In genomic region chr6:93745306-93745705, GRCh38 we compare ENCODE assay signal across 33 cellular contexts.
DNase-seq lines count a peak whose midpoint lies in the region; ATAC-seq, FAIRE-seq and TF ChIP-seq lines count a peak whose summit lies in the region.
"Had no signal": no experiment of that assay in that cellular context is flagged by ENCODE, and none has a peak within 500 bp of the region (broad histone marks: within the 10 kb centered on the region; RNA-seq: fewer than 3 reads in every experiment).

No MANE protein-coding gene starts in this region.

- CTCF ChIA-PET in A549 (lab: Yijun Ruan, JAX) (no interaction called here), IMR-90 (lab: Yijun Ruan, JAX) (no interaction called here), K562 (lab: Yijun Ruan, JAX; ENCODE audit: low intra/inter-chr PET ratio) (no interaction called here)

- no peaks in the 10 kb centered on the region for H3K27me3 ChIP-seq in IMR-90 (ENCODE audit: control insufficient read depth, insufficient read depth, low read length)
- no peaks in the 10 kb centered on the region for H3K27me3 ChIP-seq in K562 (ENCODE audit: control insufficient read depth in 2 of 2, insufficient read depth in 2 of 2, low read length in 2 of 2)
- H3K27me3 ChIP-seq: BE2C; BLaER1; BLaER1 treated with 17β-estradiol and CSF1 and Interleukin-3, amounts not matched to agents 10 nM and 100 nM had no signal

- no peak overlapping the region for H4K8ac ChIP-seq in IMR-90 (ENCODE audit: low read depth in 2 of 2, low read length in 2 of 2)

- H3K79me1 ChIP-seq in IMR-90 (ENCODE audit: low read depth in 1 of 2, low read length in 2 of 2), result no peaks in the 10 kb centered on the region

- no peak for DNase-seq in A549 (ENCODE audit: low read depth in 1 of 2, low spot score in 1 of 2)
- no peak for DNase-seq in IMR-90
- no peak for DNase-seq in K562 (ENCODE audit: extremely low read depth in 1 of 4, low spot score in 3 of 4)
- no peak for DNase-seq in superior temporal gyrus (ENCODE audit: extremely low spot score)
- DNase-seq in activated naive CD4-positive, alpha-beta T cell treated with anti-CD3 and anti-CD28 coated beads, Interleukin-2, amount 50 U/mL, for 72 hours (ENCODE audit: low spot score in 2 of 2), result no peak
- DNase-seq: 8988T; ACHN; AML-193; BE2C; C1 segment of cervical spinal cord; Caco-2; Calu3; CD4-positive, alpha-beta memory T cell; CD4-positive, alpha-beta T cell; CD4-positive, CD25-positive, alpha-beta regulatory T cell; CD8-positive, alpha-beta memory T cell; CD8-positive, alpha-beta T cell; COR-L47; DMS 273 treated with DMSO at 0.1 percent for 48 hours; DMS153; DMS53; DMS79; DMS79 treated with DMSO at 0.1 percent for 48 hours; DND-41; EL had no signal

- H3K9me3 Mint-ChIP-seq in activated naive CD4-positive, alpha-beta T cell treated with anti-CD3 and anti-CD28 coated beads, Interleukin-2, amount 50 U/mL, for 72 hours, result peaks cover 10 to 22% of the 10 kb centered on the region in 2 donors

- intact Hi-C loops in IMR-90 (cut with micrococcal nuclease) (no loop called here), K562 (cut with micrococcal nuclease) (no loop called here)

- 31% methylated on average over 2 of the region's 2 CpGs for WGBS in A549 (ENCODE audit: missing lambda C conversion rate)
- no CpG with 5 or more reads among the region's 2 CpGs for WGBS in IMR-90 (ENCODE audit: extremely low coverage in 2 of 2, insufficient read length in 1 of 2), 2 experiments
- 0% methylated on average over 2 of the region's 2 CpGs for WGBS in K562 (ENCODE audit: insufficient coverage, low coverage, missing lambda C conversion rate)

- H2BK20ac ChIP-seq in IMR-90 (ENCODE audit: low read depth, low read length), result no peak overlapping the region

- H2AK5ac ChIP-seq in IMR-90 (ENCODE audit: low read depth, low read length), result no peak overlapping the region

- no peak overlapping the region for H3K4ac ChIP-seq in IMR-90 (ENCODE audit: low read depth, low read length)

- H3K9me1 ChIP-seq in IMR-90 (ENCODE audit: insufficient read depth, low read length) (no peaks in the 10 kb centered on the region), K562 (ENCODE audit: control insufficient read depth, insufficient read depth, low read length) (no peaks in the 10 kb centered on the region)

- FAIRE-seq in A549 (lab: Jason Lieb, UNC) (no peak), K562 (lab: Jason Lieb, UNC) (no peak)
- FAIRE-seq: D721Med had no signal

- H3K14ac ChIP-seq in IMR-90 (replicated peaks; ENCODE audit: low read depth, low read length), result no peak overlapping the region

- H3K9ac ChIP-seq in IMR-90 (ENCODE audit: low read depth, low read length) (no peak overlapping the region), K562 (ENCODE audit: insufficient read depth in 1 of 2, low read depth in 2 of 2, low read length in 2 of 2) (no peak overlapping the region)
- H3K9ac ChIP-seq: BLaER1; BLaER1 treated with 17β-estradiol and CSF1 and Interleukin-3, amounts not matched to agents 10 nM and 100 nM had no signal

- no TSS peak for BruUV-seq in IMR-90 (replicated peaks; lab: Mats Ljungman, UMichigan)
- no TSS peak for BruUV-seq in K562 (replicated peaks; lab: Mats Ljungman, UMichigan)

- H3K56ac ChIP-seq in IMR-90 (ENCODE audit: extremely low read depth, insufficient read depth, low read length), result no peak overlapping the region

- no peak for TF ChIP-seq CTCF in A549 (IDR thresholded peaks at IDR 0.05)
- TF ChIP-seq CTCF in IMR-90 (conservative IDR thresholded peaks at IDR 0.05; ENCODE audit: low read depth, low read length), result no peak
- no peak for TF ChIP-seq CTCF in K562 (IDR thresholded peaks at IDR 0.05 in 2 of 3, conservative IDR thresholded peaks at IDR 0.05 in 1 of 3; ENCODE audit: insufficient read depth in 2 of 3, low read depth in 1 of 3, low read length in 3 of 3)

- H4K20me1 ChIP-seq in IMR-90 (ENCODE audit: insufficient read depth, low read length) (no peaks in the 10 kb centered on the region), K562 (replicated peaks; ENCODE audit: control insufficient read depth, insufficient read depth, low read length) (no peaks in the 10 kb centered on the region)
- H4K20me1 ChIP-seq: BLaER1; BLaER1 treated with 17β-estradiol and CSF1 and Interleukin-3, amounts not matched to agents 10 nM and 100 nM had no signal

- H3K4me1 ChIP-seq in A549 (no peaks in the 10 kb centered on the region), IMR-90 (ENCODE audit: control insufficient read depth, insufficient read depth, low read length) (no peaks in the 10 kb centered on the region), K562 (replicated peaks in 1 of 2; ENCODE audit: control insufficient read depth in 2 of 2, insufficient read depth in 2 of 2, low read length in 2 of 2) (no peaks in the 10 kb centered on the region)
- H3K4me1 ChIP-seq: BE2C; BLaER1; BLaER1 treated with 17β-estradiol and CSF1 and Interleukin-3, amounts not matched to agents 10 nM and 100 nM; Caco-2 had no signal

- POLR2A ChIA-PET in A549 (lab: Yijun Ruan, JAX) (no interaction called here), IMR-90 (lab: Charles Lee; ENCODE audit: unreplicated experiment) (no interaction called here), K562 (lab: Yijun Ruan, JAX) (no interaction called here)

- ATAC-seq in A549, result no peak
- no peak for ATAC-seq in IMR-90 (ENCODE audit: low read depth)
- no peak for ATAC-seq in K562
- no peak for ATAC-seq in activated naive CD4-positive, alpha-beta T cell treated with anti-CD3 and anti-CD28 coated beads, Interleukin-2, amount 50 U/mL, for 72 hours
- ATAC-seq in HG03571 (IDR thresholded peaks at IDR 0.05; ENCODE audit: unreplicated experiment), result no peak
- ATAC-seq: CD8-positive, alpha-beta T cell had no signal

- TF ChIP-seq RAD21 in A549 (conservative IDR thresholded peaks at IDR 0.05 in 1 of 2, IDR thresholded peaks at IDR 0.05 in 1 of 2) (no peak), IMR-90 (IDR thresholded peaks at IDR 0.05; ENCODE audit: low read length) (no peak), K562 (CRISPR knock-in tag; conservative IDR thresholded peaks at IDR 0.05 in 1 of 2, IDR thresholded peaks at IDR 0.05 in 1 of 2) (no peak)

- H3K4me2 ChIP-seq in A549, result no peak overlapping the region
- H3K4me2 ChIP-seq in IMR-90 (ENCODE audit: low read depth, low read length), result no peak overlapping the region
- no peak overlapping the region for H3K4me2 ChIP-seq in K562 (ENCODE audit: insufficient read depth, low read length)
- H3K4me2 ChIP-seq: BLaER1; BLaER1 treated with 17β-estradiol and CSF1 and Interleukin-3, amounts not matched to agents 10 nM and 100 nM had no signal

- H3K4me3 ChIP-seq in A549 (no peak overlapping the region), IMR-90 (ENCODE audit: insufficient read depth, low read depth, low read length) (no peak overlapping the region), K562 (no peak overlapping the region)
- H3K4me3 ChIP-seq: BLaER1; BLaER1 treated with 17β-estradiol and CSF1 and Interleukin-3, amounts not matched to agents 10 nM and 100 nM had no signal

- no peak overlapping the region for H2AK9ac ChIP-seq in IMR-90 (replicated peaks; ENCODE audit: low read depth, low read length, poor library complexity)

- H3K27ac ChIP-seq in A549 (no peak overlapping the region), IMR-90 (ENCODE audit: insufficient read depth, low read length) (no peak overlapping the region), K562 (ENCODE audit: extremely low read depth, low read depth, low read length) (no peak overlapping the region)
- H3K27ac ChIP-seq: 22Rv1; BLaER1; BLaER1 treated with 17β-estradiol and CSF1 and Interleukin-3, amounts not matched to agents 10 nM and 100 nM; C4-2B had no signal

- TF ChIP-seq EP300 in A549 (IDR thresholded peaks at IDR 0.05) (no peak), K562 (IDR thresholded peaks at IDR 0.05; ENCODE audit: low read length) (no peak)

- TF ChIP-seq POLR2A in A549 (IDR thresholded peaks at IDR 0.05; ENCODE audit: low read length) (no peak), IMR-90 (IDR thresholded peaks at IDR 0.05; ENCODE audit: low read depth, low read length) (no peak), K562 (conservative IDR thresholded peaks at IDR 0.05) (no peak)

- no peaks in the 10 kb centered on the region for H3K79me2 ChIP-seq in K562 (ENCODE audit: control insufficient read depth, insufficient read depth, low read length)

- in situ Hi-C loops in IMR-90 (cut with MboI; ENCODE audit: low sequenced_read_pairs) (no loop called here), K562 (cut with MboI) (no loop called here)

- H4K5ac ChIP-seq in IMR-90 (ENCODE audit: low read depth, low read length), result no peak overlapping the region

- H3K23ac ChIP-seq in IMR-90 (ENCODE audit: low read depth, low read length), result no peak overlapping the region

- dilution Hi-C loops in IMR-90 (cut with HindIII; ENCODE audit: low sequenced_read_pairs, unreplicated experiment), result no loop called here

- H2AFZ ChIP-seq in IMR-90 (replicated peaks; ENCODE audit: low read length, poor library complexity) (no peak overlapping the region), K562 (ENCODE audit: low read depth, low read length) (no peak overlapping the region)

- H2BK15ac ChIP-seq in IMR-90 (ENCODE audit: low read depth, low read length), result no peak overlapping the region

- H3K9me3 ChIP-seq in A549 (no peaks in the 10 kb centered on the region), IMR-90 (ENCODE audit: control insufficient read depth, insufficient read depth, low read length) (no peaks in the 10 kb centered on the region), K562 (replicated peaks; ENCODE audit: control insufficient read depth, insufficient read depth, low read depth, low read length) (peaks cover 5% of the 10 kb centered on the region; the same call in 1 of the 2 replicates)
- H3K9me3 ChIP-seq: BE2C; BLaER1; BLaER1 treated with 17β-estradiol and CSF1 and Interleukin-3, amounts not matched to agents 10 nM and 100 nM; Caco-2 had no signal

- H3K36me3 ChIP-seq in IMR-90 (ENCODE audit: control insufficient read depth, insufficient read depth, low read length) (no peaks in the 10 kb centered on the region), K562 (ENCODE audit: control insufficient read depth, insufficient read depth, low read length) (no peaks in the 10 kb centered on the region)
- H3K36me3 ChIP-seq: BE2C; BLaER1; BLaER1 treated with 17β-estradiol and CSF1 and Interleukin-3, amounts not matched to agents 10 nM and 100 nM had no signal

- no peak overlapping the region for H3K18ac ChIP-seq in IMR-90 (ENCODE audit: low read depth, low read length)

- no peak overlapping the region for H2BK5ac ChIP-seq in IMR-90 (ENCODE audit: low read depth, low read length, poor library complexity, severe bottlenecking)

- H3K27ac Mint-ChIP-seq in activated naive CD4-positive, alpha-beta T cell treated with anti-CD3 and anti-CD28 coated beads, Interleukin-2, amount 50 U/mL, for 72 hours, result no peak overlapping the region
- H3K27ac Mint-ChIP-seq: B cell; CD14-positive monocyte; CD4-positive, alpha-beta memory T cell; CD4-positive, alpha-beta T cell; CD4-positive, CD25-positive, alpha-beta regulatory T cell; CD8-positive, alpha-beta memory T cell; CD8-positive, alpha-beta T cell had no signal

- H2BK120ac ChIP-seq in IMR-90 (ENCODE audit: low read depth, low read length), result no peak overlapping the region

- H4K91ac ChIP-seq in IMR-90 (ENCODE audit: insufficient read depth, low read depth, low read length), result no peak overlapping the region

- H3K36me3 Mint-ChIP-seq in activated naive CD4-positive, alpha-beta T cell treated with anti-CD3 and anti-CD28 coated beads, Interleukin-2, amount 50 U/mL, for 72 hours, result no peaks in the 10 kb centered on the region
- H3K36me3 Mint-ChIP-seq: CD14-positive monocyte; CD4-positive, alpha-beta memory T cell; CD4-positive, CD25-positive, alpha-beta regulatory T cell; CD8-positive, alpha-beta memory T cell; CD8-positive, alpha-beta T cell had no signal

Comparison
In these comparisons a context has a peak if more than half of its experiments do, and no peak if none do; other contexts are left out.
1. Of the 35 proteins assayed by ChIP-seq in both K562 and A549: peak only in K562: none; only in A549: none; in both: MAFK; in neither: 34.